19 cellular contexts compared by ENCODE assay signal in genomic region chr1:47727051-47727708, GRCh38.
"Had no signal": no experiment of that assay in that cellular context is flagged by ENCODE, and none has a peak within 500 bp of the region (broad histone marks: within the 10 kb centered on the region; RNA-seq: fewer than 3 reads in every experiment).

No MANE protein-coding gene starts in this region.

- H3K27ac Mint-ChIP-seq: activated naive CD4-positive, alpha-beta T cell treated with anti-CD3 and anti-CD28 coated beads, Interleukin-2, amount 50 U/mL, for 24 hours; activated T-cell treated with anti-CD3 and anti-CD28 coated beads, Interleukin-2, amount 50 U/mL, for 72 hours; effector memory CD8-positive, alpha-beta T cell; nephron; stimulated activated memory B cell treated with anti-CD40 and anti-IgM and Interleukin-4, amounts not matched to agents 10 μg/mL and 1 μg/mL and 100 μg/mL, for 72 hours; T-helper 1 cell treated with Interleukin-12 subunit alpha and Interleukin-12 subunit beta and Interleukin-4 antibody, amounts not matched to agents 30 μg/mL and 1 μg/mL, for 36 hours had no signal

- H3K9me3 ChIP-seq: ascending aorta, sigmoid colon, spleen, thoracic aorta had no signal

- H3K4me3 ChIP-seq: ascending aorta, lung, sigmoid colon, spleen, thoracic aorta had no signal

- H3K27ac ChIP-seq: ascending aorta, sigmoid colon, spleen, thoracic aorta, VCaP had no signal

- FAIRE-seq: islet of Langerhans had no signal

- H3K36me3 ChIP-seq: ascending aorta, sigmoid colon, spleen, thoracic aorta had no signal

- H3K9me3 Mint-ChIP-seq: activated naive CD4-positive, alpha-beta T cell treated with anti-CD3 and anti-CD28 coated beads, Interleukin-2, amount 50 U/mL, for 24 hours; activated T-cell treated with anti-CD3 and anti-CD28 coated beads, Interleukin-2, amount 50 U/mL, for 72 hours; effector memory CD8-positive, alpha-beta T cell; nephron; T-helper 1 cell treated with Interleukin-12 subunit alpha and Interleukin-12 subunit beta and Interleukin-4 antibody, amounts not matched to agents 30 μg/mL and 1 μg/mL, for 36 hours had no signal

- H3K4me3 Mint-ChIP-seq: activated naive CD4-positive, alpha-beta T cell treated with anti-CD3 and anti-CD28 coated beads, Interleukin-2, amount 50 U/mL, for 24 hours; effector memory CD8-positive, alpha-beta T cell; nephron; stimulated activated memory B cell treated with anti-CD40 and anti-IgM and Interleukin-4, amounts not matched to agents 10 μg/mL and 1 μg/mL and 100 μg/mL, for 72 hours; T-helper 1 cell treated with Interleukin-12 subunit alpha and Interleukin-12 subunit beta and Interleukin-4 antibody, amounts not matched to agents 30 μg/mL and 1 μg/mL, for 36 hours had no signal

- H3K27me3 ChIP-seq: ascending aorta had no signal

- H3K36me3 Mint-ChIP-seq: activated naive CD4-positive, alpha-beta T cell treated with anti-CD3 and anti-CD28 coated beads, Interleukin-2, amount 50 U/mL, for 24 hours; stimulated activated memory B cell treated with anti-CD40 and anti-IgM and Interleukin-4, amounts not matched to agents 10 μg/mL and 1 μg/mL and 100 μg/mL, for 72 hours had no signal

- DNase-seq: activated CD4-positive, alpha-beta T cell treated with anti-CD3 and anti-CD28 coated beads, Interleukin-2, amount 50 U/mL, for 1 hour; activated CD4-positive, CD25-positive, alpha-beta regulatory T cell treated with anti-CD3 and anti-CD28 coated beads, Interleukin-2, amount 50 U/mL, for 72 hours; activated CD8-positive, alpha-beta memory T cell treated with anti-CD3 and anti-CD28 coated beads, Interleukin-2, amount 50 U/mL, for 4 hours; activated effector memory CD4-positive, alpha-beta T cell treated with anti-CD3 and anti-CD28 coated beads, Interleukin-2, amount 50 U/mL, for 16 hours; activated T-cell treated with anti-CD3 and anti-CD28 coated beads, Interleukin-2, amount 50 U/mL, for 72 hours; dermis blood vessel endothelial cell; effector memory CD8-positive, alpha-beta T cell; sigmoid colon; spleen; stimulated activated CD4-positive, alpha-beta T cell treated with anti-CD3 and anti-CD28 coated beads, Interleukin-4, amount 100 ng/mL, for 4 hours had no signal
